13 cellular contexts compared by ENCODE assay signal in the genomic region with DNA sequence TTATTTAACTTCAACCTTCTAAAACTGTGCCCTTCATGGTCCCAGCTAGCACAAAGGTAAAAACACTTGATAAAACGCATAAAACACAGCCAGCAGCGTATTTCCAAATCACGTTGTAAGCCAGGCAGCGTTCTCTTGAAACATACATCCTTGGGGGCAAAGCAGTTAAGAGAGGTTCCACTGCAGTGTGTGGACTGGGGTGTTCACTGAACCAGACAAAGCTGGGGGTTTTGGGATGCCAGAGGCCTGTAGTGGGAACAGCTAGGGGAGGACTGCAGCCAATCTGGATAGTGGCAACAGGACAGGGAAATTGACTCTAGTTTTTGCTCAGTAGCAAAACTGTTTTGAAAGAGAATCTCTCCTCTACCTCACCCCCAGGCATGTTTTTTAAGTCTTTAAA. TPM values are rescaled to one million over a fixed set of nuclear protein-coding genes. Genes with fewer than 3 reads are reported as not detected.
DNase-seq lines count a peak whose midpoint lies in the region; ATAC-seq and TF ChIP-seq lines count a peak whose summit lies in the region.
"Had no signal": no experiment of that assay in that cellular context is flagged by ENCODE, and none has a peak within 500 bp of the region (broad histone marks: within the 10 kb centered on the region; RNA-seq: fewer than 3 reads in every experiment).

No MANE protein-coding gene starts in this region.

- no peak overlapping the region for H4K91ac ChIP-seq in mesenchymal stem cell (ENCODE audit: low read length)

- no peak overlapping the region for H2BK15ac ChIP-seq in mesenchymal stem cell (ENCODE audit: low read depth, poor library complexity, severe bottlenecking)

- H3K79me1 ChIP-seq in mesenchymal stem cell (replicated peaks; ENCODE audit: low read length, poor library complexity, severe bottlenecking): no peaks in the 10 kb centered on the region

- H3K18ac ChIP-seq in mesenchymal stem cell (ENCODE audit: low read depth in 1 of 2, low read length in 2 of 2): peak overlapping the region in 1 of 2 experiments; percentile 48

- TF ChIP-seq CTCF in vagina (IDR thresholded peaks at IDR 0.05): no peak

- H3K4me3 ChIP-seq in right cardiac atrium (ENCODE audit: low read length) (no peak overlapping the region), mesenchymal stem cell (ENCODE audit: insufficient read depth in 1 of 2, low read depth in 1 of 2, low read length in 2 of 2) (no peak overlapping the region), vagina (no peak overlapping the region)
- H3K4me3 ChIP-seq: coronary artery, HAP-1 had no signal

- no peaks in the 10 kb centered on the region for H3K27me3 Mint-ChIP-seq in activated CD4-positive, alpha-beta memory T cell treated with anti-CD3 and anti-CD28 coated beads, Interleukin-2, amount 10 ng/mL, durations not matched to agents 7 days and 5 days

- peak overlapping the region in 1 of 2 experiments; percentile 76 for H2BK12ac ChIP-seq in mesenchymal stem cell (ENCODE audit: low read length in 2 of 2)

- POLR2A ChIA-PET in activated CD4-positive, alpha-beta memory T cell treated with anti-CD3 and anti-CD28 coated beads, Interleukin-2, amount 10 ng/mL, durations not matched to agents 7 days and 5 days (lab: Charles Lee): interaction anchor here (1.0 to 11.7 kb wide), 6 partner anchors 13 to 137 kb away, joined by 3 to 405 read pairs (median 12); partner anchors contain the start of genes MRPS6 and SLC5A3

- H3K23ac ChIP-seq in mesenchymal stem cell (ENCODE audit: low read length in 2 of 2): no peak overlapping the region

- peak overlapping the region; percentile 21 for H3K4me3 Mint-ChIP-seq in activated CD4-positive, alpha-beta memory T cell treated with anti-CD3 and anti-CD28 coated beads, Interleukin-2, amount 10 ng/mL, durations not matched to agents 7 days and 5 days

- H3K9me3 ChIP-seq in right cardiac atrium (ENCODE audit: control insufficient read depth, low read length) (no peaks in the 10 kb centered on the region), mesenchymal stem cell (ENCODE audit: control insufficient read depth, low read length) (no peaks in the 10 kb centered on the region), vagina (no peaks in the 10 kb centered on the region)
- H3K9me3 ChIP-seq: HAP-1 had no signal

- H2AFZ ChIP-seq in mesenchymal stem cell (ENCODE audit: low read depth, low read length): no peak overlapping the region

- DNase-seq in right cardiac atrium (no peak), Right ventricle myocardium inferior (ENCODE audit: missing footprints) (no peak), mesenchymal stem cell (no peak), vagina (ENCODE audit: extremely low spot score in 2 of 2) (peak in 1 of 2 donors; percentile 40), AG08395 (ENCODE audit: low spot score) (no peak), COLO829 (ENCODE audit: low spot score) (no peak)
- no peak for DNase-seq in activated CD4-positive, alpha-beta memory T cell treated with anti-CD3 and anti-CD28 coated beads, Interleukin-2, amount 10 ng/mL, durations not matched to agents 7 days and 5 days
- DNase-seq: C1 segment of cervical spinal cord, posterior cingulate gyrus, SW 1271 had no signal

- no peak overlapping the region for H2BK5ac ChIP-seq in mesenchymal stem cell (ENCODE audit: low read depth, low read length, poor library complexity, severe bottlenecking)

- no peak overlapping the region for H2BK120ac ChIP-seq in mesenchymal stem cell (ENCODE audit: low read depth, low read length)

- TF ChIP-seq POLR2A in vagina (IDR thresholded peaks at IDR 0.05): no peak

- H3K4me1 ChIP-seq in right cardiac atrium (ENCODE audit: control insufficient read depth, insufficient read depth, low read length): peaks cover 7% of the 10 kb centered on the region
- peaks cover 12% of the 10 kb centered on the region for H3K4me1 ChIP-seq in mesenchymal stem cell (ENCODE audit: control insufficient read depth, insufficient read depth, low read depth, low read length)
- H3K4me1 ChIP-seq in vagina: peaks cover 10% of the 10 kb centered on the region

- peak overlapping the region; percentile 64 for H3K9ac ChIP-seq in mesenchymal stem cell (ENCODE audit: low read length)

- CTCF ChIA-PET in activated CD4-positive, alpha-beta memory T cell treated with anti-CD3 and anti-CD28 coated beads, Interleukin-2, amount 10 ng/mL, durations not matched to agents 7 days and 5 days (lab: Charles Lee): interaction anchor here (0.6 to 5.4 kb wide), 6 partner anchors 9 to 137 kb away, joined by 3 to 41 read pairs (median 5); no protein-coding TSS in a partner anchor

- peak overlapping the region; percentile 83 for H3K27ac Mint-ChIP-seq in activated CD4-positive, alpha-beta memory T cell treated with anti-CD3 and anti-CD28 coated beads, Interleukin-2, amount 10 ng/mL, durations not matched to agents 7 days and 5 days

- peak overlapping the region; percentile 33 for H2AK5ac ChIP-seq in mesenchymal stem cell (ENCODE audit: low read length, severe bottlenecking)

- peak overlapping the region; percentile 5 to 58 for H3K4ac ChIP-seq in mesenchymal stem cell (ENCODE audit: low read depth in 1 of 2, low read length in 2 of 2)

- H3K4me2 ChIP-seq in mesenchymal stem cell (ENCODE audit: low read length, poor library complexity, severe bottlenecking): no peak overlapping the region

- H3K36me3 Mint-ChIP-seq in activated CD4-positive, alpha-beta memory T cell treated with anti-CD3 and anti-CD28 coated beads, Interleukin-2, amount 10 ng/mL, durations not matched to agents 7 days and 5 days (ENCODE audit: low read depth): peaks cover 74% of the 10 kb centered on the region

- H3K27ac ChIP-seq in right cardiac atrium (ENCODE audit: low read length) (peak overlapping the region; percentile 17), mesenchymal stem cell (ENCODE audit: low read length, poor library complexity, severe bottlenecking) (no peak overlapping the region), vagina (peak overlapping the region; percentile 56)
- H3K27ac ChIP-seq: coronary artery had no signal

- peaks cover 76% of the 10 kb centered on the region for H3K4me1 Mint-ChIP-seq in activated CD4-positive, alpha-beta memory T cell treated with anti-CD3 and anti-CD28 coated beads, Interleukin-2, amount 10 ng/mL, durations not matched to agents 7 days and 5 days

- WGBS in right cardiac atrium: 83% methylated on average over 4 of the region's 4 CpGs
- WGBS in mesenchymal stem cell: 91% methylated on average over 4 of the region's 4 CpGs

- no peaks in the 10 kb centered on the region for H3K36me3 ChIP-seq in mesenchymal stem cell (ENCODE audit: control insufficient read depth in 1 of 2, insufficient read depth in 2 of 2, low read depth in 1 of 2, low read length in 2 of 2)
- no peaks in the 10 kb centered on the region for H3K36me3 ChIP-seq in vagina
- H3K36me3 ChIP-seq: HAP-1 had no signal

- H3K9me3 Mint-ChIP-seq in activated CD4-positive, alpha-beta memory T cell treated with anti-CD3 and anti-CD28 coated beads, Interleukin-2, amount 10 ng/mL, durations not matched to agents 7 days and 5 days: peaks cover 7% of the 10 kb centered on the region

- intact Hi-C loops in right cardiac atrium (cut with DNase I): loop anchor here in 1 of 4 donors (10.0 kb wide), 1 partner anchor 138 kb away; the partner anchor contains the start of genes MRPS6 and SLC5A3
- intact Hi-C loops in Right ventricle myocardium inferior (cut with DNase I): no loop called here
- intact Hi-C loops in vagina (cut with DNase I): loop anchor here (10.0 kb wide), 1 partner anchor 268 kb away; no protein-coding TSS in a partner anchor

- H3K14ac ChIP-seq in mesenchymal stem cell (ENCODE audit: low read length in 2 of 2): no peak overlapping the region

- no peak for ATAC-seq in right cardiac atrium
- no peak for ATAC-seq in Right ventricle myocardium inferior
- no peak for ATAC-seq in HG03342 (IDR thresholded peaks at IDR 0.05; ENCODE audit: unreplicated experiment)

- H3K27me3 ChIP-seq in right cardiac atrium (ENCODE audit: control insufficient read depth, insufficient read depth) (no peaks in the 10 kb centered on the region), mesenchymal stem cell (ENCODE audit: control insufficient read depth in 1 of 2, insufficient read depth in 1 of 2, low read length in 2 of 2) (no peaks in the 10 kb centered on the region), vagina (no peaks in the 10 kb centered on the region)

- no peak overlapping the region for H4K8ac ChIP-seq in mesenchymal stem cell (ENCODE audit: low read length)

RNA-seq across cellular contexts. Expression of gene ATP5PO, which starts 21.5 kb away (rescaled TPM):
- total RNA-seq in right cardiac atrium (100 to 1,000 TPM; 538 to 677 (median 585) TPM), Right ventricle myocardium inferior (886 TPM), vagina (133 TPM)
- polyA plus RNA-seq in right cardiac atrium: 1,692 TPM
- total RNA-seq in activated CD4-positive, alpha-beta memory T cell treated with anti-CD3 and anti-CD28 coated beads, Interleukin-2, amount 10 ng/mL, durations not matched to agents 7 days and 5 days: 100 to 1,000 TPM; 193 to 196 TPM
- polyA plus RNA-seq in mesenchymal stem cell (2013, experiment 1 of 2): 332 TPM
- 334 TPM for polyA plus RNA-seq in mesenchymal stem cell (2013, experiment 2 of 2)
